In the genomic region with DNA sequence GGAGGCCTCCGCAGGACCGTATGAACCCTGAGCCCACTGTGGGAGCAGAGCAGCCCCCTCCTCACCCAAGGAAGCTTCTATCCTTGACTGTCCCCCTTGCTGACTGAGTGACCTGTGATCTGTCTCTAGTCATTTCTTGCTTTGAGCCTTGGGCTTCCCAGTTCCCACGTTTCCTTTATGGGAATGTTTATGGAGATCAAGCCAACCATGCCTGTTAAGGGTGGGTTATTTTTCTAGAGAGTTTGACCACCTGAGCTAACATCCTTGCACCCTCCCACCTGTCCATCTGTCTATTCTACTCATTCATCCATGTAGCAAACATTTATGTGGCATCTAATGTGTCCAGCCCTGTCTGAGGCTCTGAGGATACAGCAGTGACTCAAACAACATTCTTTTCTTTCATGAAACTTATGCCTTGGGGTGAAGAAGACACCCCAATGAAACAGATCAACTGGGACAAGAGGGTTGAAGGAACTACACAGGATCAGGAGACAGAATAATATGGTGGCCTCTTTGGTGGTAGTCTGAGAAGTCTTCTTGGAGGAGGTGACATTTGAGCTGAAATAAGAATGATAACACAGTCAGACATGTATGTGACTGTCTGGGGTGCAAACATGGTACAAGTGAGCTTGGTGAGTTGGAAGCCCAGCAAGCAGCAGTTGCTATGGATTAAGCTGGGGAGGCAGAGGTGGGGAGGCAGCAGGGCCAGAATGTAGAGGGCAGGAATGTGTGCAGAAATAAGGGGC, we compare ENCODE assay signal across 9 cellular contexts. TPM values are rescaled to one million over a fixed set of nuclear protein-coding genes. Genes with fewer than 3 reads are reported as not detected.
DNase-seq lines count a peak whose midpoint lies in the region; ATAC-seq and TF ChIP-seq lines count a peak whose summit lies in the region.
"Had no signal": no experiment of that assay in that cellular context is flagged by ENCODE, and none has a peak within 500 bp of the region (broad histone marks: within the 10 kb centered on the region; RNA-seq: fewer than 3 reads in every experiment).

No MANE protein-coding gene starts in this region.

- no peaks in the 10 kb centered on the region for H3K79me2 ChIP-seq in SK-N-SH (ENCODE audit: insufficient read depth)

- H3K9ac ChIP-seq in SK-N-SH (no peak overlapping the region), stomach smooth muscle (ENCODE audit: low read length in 2 of 2) (no peak overlapping the region)

- H3K9me3 Mint-ChIP-seq in WTC11, result peaks cover 8% of the 10 kb centered on the region

- H3K27me3 ChIP-seq in SK-N-SH (ENCODE audit: insufficient read depth) (no peaks in the 10 kb centered on the region), layer of hippocampus (ENCODE audit: control insufficient read depth, insufficient read depth, low read length) (no peaks in the 10 kb centered on the region), stomach smooth muscle (ENCODE audit: control insufficient read depth in 1 of 2, insufficient read depth in 2 of 2, low read length in 2 of 2) (no peaks in the 10 kb centered on the region)

- ATAC-seq in SK-N-SH treated with all-trans-retinoic acid at 6 μM for 48 hours (no peak), WTC11 (no peak), HG03095 (IDR thresholded peaks at IDR 0.05; ENCODE audit: unreplicated experiment) (no peak), GM19397 (IDR thresholded peaks at IDR 0.05; ENCODE audit: unreplicated experiment) (no peak)

- H3K9me2 ChIP-seq in SK-N-SH, result no peaks in the 10 kb centered on the region

- H3K4me2 ChIP-seq in SK-N-SH, result 0 out of 2 replicates have a peak overlapping the region, but pooled peaks have one; percentile 40

- H3K36me3 Mint-ChIP-seq in WTC11, result peaks cover 29% of the 10 kb centered on the region

- no peak overlapping the region for H3K4me3 ChIP-seq in SK-N-SH (ENCODE audit: low read depth in 2 of 2, low read length in 1 of 2)
- H3K4me3 ChIP-seq in stomach smooth muscle (ENCODE audit: low read length in 2 of 2), result peak overlapping the region; percentile 36 to 52

- no peaks in the 10 kb centered on the region for H4K20me1 ChIP-seq in SK-N-SH (ENCODE audit: insufficient read depth)

- WGBS in SK-N-SH (ENCODE audit: low lambda C conversion rate), result 97% methylated on average over 3 of the region's 3 CpGs

- H3K27me3 Mint-ChIP-seq in WTC11 (ENCODE audit: low read depth), result no peaks in the 10 kb centered on the region

- peaks cover 4 to 18% of the 10 kb centered on the region in 2 experiments; a peak in 2 of 4 replicates for H3K4me1 ChIP-seq in SK-N-SH (ENCODE audit: control insufficient read depth in 1 of 2, insufficient read depth in 2 of 2, low read depth in 1 of 2, low read length in 1 of 2)
- peaks cover 11% of the 10 kb centered on the region for H3K4me1 ChIP-seq in stomach smooth muscle (ENCODE audit: control insufficient read depth, insufficient read depth, low read length)

- H3F3A ChIP-seq in SK-N-SH (replicated peaks; ENCODE audit: insufficient read depth), result no peaks in the 10 kb centered on the region

- POLR2A ChIA-PET in SK-N-SH (lab: Yijun Ruan, JAX) (no interaction called here), WTC11 (lab: Charles Lee) (no interaction called here)

- peak overlapping the region; percentile 14 to 91; a peak in 2 of 4 replicates for H3K27ac ChIP-seq in SK-N-SH (ENCODE audit: low read depth in 2 of 2, low read length in 1 of 2)
- H3K27ac ChIP-seq in layer of hippocampus (ENCODE audit: low read depth, low read length), result peak overlapping the region; percentile 95
- H3K27ac ChIP-seq in stomach smooth muscle (ENCODE audit: low read length), result no peak overlapping the region
- H3K27ac ChIP-seq: 22Rv1 had no signal

- TF ChIP-seq EP300 in SK-N-SH (IDR thresholded peaks at IDR 0.05; ENCODE audit: borderline replicate concordance in 1 of 2, low read depth in 1 of 2, low read length in 1 of 2), result no peak

- TF ChIP-seq CTCF in SK-N-SH (IDR thresholded peaks at IDR 0.05) (no peak), WTC11 (IDR thresholded peaks at IDR 0.05) (no peak)

- H3K9me3 ChIP-seq in SK-N-SH, result no peaks in the 10 kb centered on the region
- peaks cover 4 to 9% of the 10 kb centered on the region in 2 donors for H3K9me3 ChIP-seq in stomach smooth muscle (ENCODE audit: control insufficient read depth in 2 of 2, low read length in 2 of 2)

- DNase-seq in SK-N-SH (no peak), WTC11 (ENCODE audit: low spot score) (no peak), cerebellar nuclear complex (lab: John Stamatoyannopoulos, UW) (no peak)

- H3K36me3 ChIP-seq in SK-N-SH (replicated peaks in 1 of 2; ENCODE audit: control insufficient read depth in 1 of 2, insufficient read depth in 2 of 2, low read length in 1 of 2) (no peaks in the 10 kb centered on the region), stomach smooth muscle (ENCODE audit: control insufficient read depth in 2 of 2, insufficient read depth in 2 of 2, low read length in 2 of 2) (no peaks in the 10 kb centered on the region)

- H2AFZ ChIP-seq in SK-N-SH (ENCODE audit: low read depth), result no peak overlapping the region

- CTCF ChIA-PET in SK-N-SH (lab: Yijun Ruan, JAX), result interaction anchor here (0.6 to 5.5 kb wide), 5 partner anchors 12 to 296 kb away, joined by 3 to 35 read pairs (median 7); a partner anchor contains a TSS
- CTCF ChIA-PET in WTC11 (lab: Charles Lee), result interaction anchor here (0.5 to 2.5 kb wide), 4 partner anchors 81 to 1978 kb away, joined by 3 to 10 read pairs (median 4); no protein-coding TSS in a partner anchor

- H3K4me1 Mint-ChIP-seq in WTC11, result peaks cover 19% of the 10 kb centered on the region

- no peak overlapping the region for H3K4me3 Mint-ChIP-seq in WTC11

- peak overlapping the region; percentile 85 for H3K27ac Mint-ChIP-seq in WTC11

- TF ChIP-seq RAD21 in SK-N-SH (IDR thresholded peaks at IDR 0.05; ENCODE audit: low read length), result no peak

TF ChIP-seq in SK-N-SH, 30 proteins besides CTCF, POLR2A, EP300 and RAD21 (continues in another document):
- no peak for TF ChIP-seq GABPA (IDR thresholded peaks at IDR 0.05; ENCODE audit: low read depth)

TF ChIP-seq in SK-N-SH treated with all-trans-retinoic acid at 6 μM for 48 hours, 23 proteins besides CTCF, POLR2A, EP300 and RAD21:
- TF ChIP-seq ZC3H10 (CRISPR knock-in tag; IDR thresholded peaks at IDR 0.05) (no peak), ISL1 (CRISPR knock-in tag; IDR thresholded peaks at IDR 0.05) (no peak), OSR1 (CRISPR knock-in tag; IDR thresholded peaks at IDR 0.05) (no peak), TCF4 (CRISPR knock-in tag; IDR thresholded peaks at IDR 0.05; ENCODE audit: borderline replicate concordance) (no peak), ZFP3 (CRISPR knock-in tag; IDR thresholded peaks at IDR 0.05) (no peak)
- TF ChIP-seq, protein P1, sequence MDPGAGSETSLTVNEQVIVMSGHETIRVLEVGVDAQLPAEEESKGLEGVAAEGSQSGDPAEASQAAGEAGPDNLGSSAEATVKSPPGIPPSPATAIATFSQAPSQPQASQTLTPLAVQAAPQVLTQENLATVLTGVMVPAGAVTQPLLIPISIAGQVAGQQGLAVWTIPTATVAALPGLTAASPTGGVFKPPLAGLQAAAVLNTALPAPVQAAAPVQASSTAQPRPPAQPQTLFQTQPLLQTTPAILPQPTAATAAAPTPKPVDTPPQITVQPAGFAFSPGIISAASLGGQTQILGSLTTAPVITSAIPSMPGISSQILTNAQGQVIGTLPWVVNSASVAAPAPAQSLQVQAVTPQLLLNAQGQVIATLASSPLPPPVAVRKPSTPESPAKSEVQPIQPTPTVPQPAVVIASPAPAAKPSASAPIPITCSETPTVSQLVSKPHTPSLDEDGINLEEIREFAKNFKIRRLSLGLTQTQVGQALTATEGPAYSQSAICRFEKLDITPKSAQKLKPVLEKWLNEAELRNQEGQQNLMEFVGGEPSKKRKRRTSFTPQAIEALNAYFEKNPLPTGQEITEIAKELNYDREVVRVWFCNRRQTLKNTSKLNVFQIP (CRISPR knock-in tag; IDR thresholded peaks at IDR 0.05; ENCODE audit: borderline replicate concordance, low read depth), result no peak
TF ChIP-seq in SK-N-SH treated with all-trans-retinoic acid at 6 μM for 48 hours: peak in this region for 0.

TF ChIP-seq in WTC11, 78 proteins besides CTCF, POLR2A, EP300 and RAD21 (continues in another document):
- TF ChIP-seq TP53 (CRISPR knock-in tag; IDR thresholded peaks at IDR 0.05), result no peak
- no peak for TF ChIP-seq GTF2I (CRISPR knock-in tag; conservative IDR thresholded peaks at IDR 0.05)
- no peak for TF ChIP-seq ETV6 (CRISPR knock-in tag; IDR thresholded peaks at IDR 0.05)
- TF ChIP-seq, protein P2, sequence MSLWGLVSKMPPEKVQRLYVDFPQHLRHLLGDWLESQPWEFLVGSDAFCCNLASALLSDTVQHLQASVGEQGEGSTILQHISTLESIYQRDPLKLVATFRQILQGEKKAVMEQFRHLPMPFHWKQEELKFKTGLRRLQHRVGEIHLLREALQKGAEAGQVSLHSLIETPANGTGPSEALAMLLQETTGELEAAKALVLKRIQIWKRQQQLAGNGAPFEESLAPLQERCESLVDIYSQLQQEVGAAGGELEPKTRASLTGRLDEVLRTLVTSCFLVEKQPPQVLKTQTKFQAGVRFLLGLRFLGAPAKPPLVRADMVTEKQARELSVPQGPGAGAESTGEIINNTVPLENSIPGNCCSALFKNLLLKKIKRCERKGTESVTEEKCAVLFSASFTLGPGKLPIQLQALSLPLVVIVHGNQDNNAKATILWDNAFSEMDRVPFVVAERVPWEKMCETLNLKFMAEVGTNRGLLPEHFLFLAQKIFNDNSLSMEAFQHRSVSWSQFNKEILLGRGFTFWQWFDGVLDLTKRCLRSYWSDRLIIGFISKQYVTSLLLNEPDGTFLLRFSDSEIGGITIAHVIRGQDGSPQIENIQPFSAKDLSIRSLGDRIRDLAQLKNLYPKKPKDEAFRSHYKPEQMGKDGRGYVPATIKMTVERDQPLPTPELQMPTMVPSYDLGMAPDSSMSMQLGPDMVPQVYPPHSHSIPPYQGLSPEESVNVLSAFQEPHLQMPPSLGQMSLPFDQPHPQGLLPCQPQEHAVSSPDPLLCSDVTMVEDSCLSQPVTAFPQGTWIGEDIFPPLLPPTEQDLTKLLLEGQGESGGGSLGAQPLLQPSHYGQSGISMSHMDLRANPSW (CRISPR knock-in tag; conservative IDR thresholded peaks at IDR 0.05; ENCODE audit: low read depth), result no peak
- TF ChIP-seq GABPB1 (CRISPR knock-in tag; IDR thresholded peaks at IDR 0.05), result no peak
- no peak for TF ChIP-seq CREB1 (CRISPR knock-in tag; IDR thresholded peaks at IDR 0.05)
- TF ChIP-seq ATF1 (CRISPR knock-in tag; IDR thresholded peaks at IDR 0.05), result no peak
- no peak for TF ChIP-seq ZNF423 (CRISPR knock-in tag; IDR thresholded peaks at IDR 0.05)

RNA-seq across cellular contexts. Expression of a gene that starts 30.5 kb away (rescaled TPM):
- polyA plus RNA-seq in SK-N-SH (2012; rRNA removed), result 36.5 and 41.4 TPM in 2 replicates
- 19.7 and 28.8 TPM in 2 replicates for polyA plus RNA-seq in SK-N-SH (2012; cell fraction: cytosol; rRNA removed)
- polyA plus RNA-seq in SK-N-SH (2012; cell fraction: nucleus; rRNA removed), result 33.0 and 44.4 TPM in 2 replicates
- total RNA-seq in WTC11 (2021), result 116 to 153 TPM (median 150 TPM) in 3 replicates

Comparison
In these comparisons a context has a peak if more than half of its experiments do, and no peak if none do; other contexts are left out.
1. H3K4me3 ChIP-seq: peak in stomach smooth muscle (2 of 2); none in SK-N-SH (0 of 2).